1 cellular context compared by ENCODE assay signal in genomic region chr6:167236239-167236571, GRCh38.
TF ChIP-seq lines count a peak whose summit lies in the region.

No MANE protein-coding gene starts in this region.

TF ChIP-seq in HepG2, 621 proteins besides CTCF, POLR2A, EP300 and RAD21 (continued from another document):
- TF ChIP-seq AKNA (CRISPR knock-in tag; IDR thresholded peaks at IDR 0.05; ENCODE audit: borderline replicate concordance): no peak
- TF ChIP-seq CBX5 (CRISPR knock-in tag; IDR thresholded peaks at IDR 0.05; ENCODE audit: borderline replicate concordance): no peak
- TF ChIP-seq ZFP91 (CRISPR knock-in tag; IDR thresholded peaks at IDR 0.05; ENCODE audit: borderline replicate concordance): 0 out of 2 replicates have a peak, but pooled peaks have one; percentile 25
- no peak for TF ChIP-seq ATF5 (CRISPR knock-in tag; IDR thresholded peaks at IDR 0.05; ENCODE audit: low read depth)
- TF ChIP-seq HNF4G (IDR thresholded peaks at IDR 0.05; ENCODE audit: borderline replicate concordance, low read depth, low read length): no peak
- TF ChIP-seq HNF4G (CRISPR knock-in tag; IDR thresholded peaks at IDR 0.05; ENCODE audit: borderline replicate concordance, low read depth): no peak
- 0 out of 2 replicates have a peak, but pooled peaks have one; percentile 20 for TF ChIP-seq ZFX (CRISPR knock-in tag; IDR thresholded peaks at IDR 0.05; ENCODE audit: low read depth)
- no peak for TF ChIP-seq ZNF552 (CRISPR knock-in tag; IDR thresholded peaks at IDR 0.05; ENCODE audit: borderline replicate concordance)
- no peak for TF ChIP-seq ISX (CRISPR knock-in tag; conservative IDR thresholded peaks at IDR 0.05)
- TF ChIP-seq, protein P1, sequence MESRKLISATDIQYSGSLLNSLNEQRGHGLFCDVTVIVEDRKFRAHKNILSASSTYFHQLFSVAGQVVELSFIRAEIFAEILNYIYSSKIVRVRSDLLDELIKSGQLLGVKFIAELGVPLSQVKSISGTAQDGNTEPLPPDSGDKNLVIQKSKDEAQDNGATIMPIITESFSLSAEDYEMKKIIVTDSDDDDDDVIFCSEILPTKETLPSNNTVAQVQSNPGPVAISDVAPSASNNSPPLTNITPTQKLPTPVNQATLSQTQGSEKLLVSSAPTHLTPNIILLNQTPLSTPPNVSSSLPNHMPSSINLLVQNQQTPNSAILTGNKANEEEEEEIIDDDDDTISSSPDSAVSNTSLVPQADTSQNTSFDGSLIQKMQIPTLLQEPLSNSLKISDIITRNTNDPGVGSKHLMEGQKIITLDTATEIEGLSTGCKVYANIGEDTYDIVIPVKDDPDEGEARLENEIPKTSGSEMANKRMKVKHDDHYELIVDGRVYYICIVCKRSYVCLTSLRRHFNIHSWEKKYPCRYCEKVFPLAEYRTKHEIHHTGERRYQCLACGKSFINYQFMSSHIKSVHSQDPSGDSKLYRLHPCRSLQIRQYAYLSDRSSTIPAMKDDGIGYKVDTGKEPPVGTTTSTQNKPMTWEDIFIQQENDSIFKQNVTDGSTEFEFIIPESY (CRISPR knock-in tag; IDR thresholded peaks at IDR 0.05): peak; percentile 83
- TF ChIP-seq, protein P2, sequence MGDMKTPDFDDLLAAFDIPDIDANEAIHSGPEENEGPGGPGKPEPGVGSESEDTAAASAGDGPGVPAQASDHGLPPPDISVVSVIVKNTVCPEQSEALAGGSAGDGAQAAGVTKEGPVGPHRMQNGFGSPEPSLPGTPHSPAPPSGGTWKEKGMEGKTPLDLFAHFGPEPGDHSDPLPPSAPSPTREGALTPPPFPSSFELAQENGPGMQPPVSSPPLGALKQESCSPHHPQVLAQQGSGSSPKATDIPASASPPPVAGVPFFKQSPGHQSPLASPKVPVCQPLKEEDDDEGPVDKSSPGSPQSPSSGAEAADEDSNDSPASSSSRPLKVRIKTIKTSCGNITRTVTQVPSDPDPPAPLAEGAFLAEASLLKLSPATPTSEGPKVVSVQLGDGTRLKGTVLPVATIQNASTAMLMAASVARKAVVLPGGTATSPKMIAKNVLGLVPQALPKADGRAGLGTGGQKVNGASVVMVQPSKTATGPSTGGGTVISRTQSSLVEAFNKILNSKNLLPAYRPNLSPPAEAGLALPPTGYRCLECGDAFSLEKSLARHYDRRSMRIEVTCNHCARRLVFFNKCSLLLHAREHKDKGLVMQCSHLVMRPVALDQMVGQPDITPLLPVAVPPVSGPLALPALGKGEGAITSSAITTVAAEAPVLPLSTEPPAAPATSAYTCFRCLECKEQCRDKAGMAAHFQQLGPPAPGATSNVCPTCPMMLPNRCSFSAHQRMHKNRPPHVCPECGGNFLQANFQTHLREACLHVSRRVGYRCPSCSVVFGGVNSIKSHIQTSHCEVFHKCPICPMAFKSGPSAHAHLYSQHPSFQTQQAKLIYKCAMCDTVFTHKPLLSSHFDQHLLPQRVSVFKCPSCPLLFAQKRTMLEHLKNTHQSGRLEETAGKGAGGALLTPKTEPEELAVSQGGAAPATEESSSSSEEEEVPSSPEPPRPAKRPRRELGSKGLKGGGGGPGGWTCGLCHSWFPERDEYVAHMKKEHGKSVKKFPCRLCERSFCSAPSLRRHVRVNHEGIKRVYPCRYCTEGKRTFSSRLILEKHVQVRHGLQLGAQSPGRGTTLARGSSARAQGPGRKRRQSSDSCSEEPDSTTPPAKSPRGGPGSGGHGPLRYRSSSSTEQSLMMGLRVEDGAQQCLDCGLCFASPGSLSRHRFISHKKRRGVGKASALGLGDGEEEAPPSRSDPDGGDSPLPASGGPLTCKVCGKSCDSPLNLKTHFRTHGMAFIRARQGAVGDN (CRISPR knock-in tag; IDR thresholded peaks at IDR 0.05): peak; percentile 55
- TF ChIP-seq REPIN1 (CRISPR knock-in tag; IDR thresholded peaks at IDR 0.05; ENCODE audit: borderline replicate concordance, low read depth): 0 out of 2 replicates have a peak, but pooled peaks have one; percentile 24
- TF ChIP-seq CBFB (CRISPR knock-in tag; IDR thresholded peaks at IDR 0.05): no peak
- 0 out of 2 replicates have a peak, but pooled peaks have one; percentile 27 for TF ChIP-seq RBFOX2 (IDR thresholded peaks at IDR 0.05; ENCODE audit: low read depth, low read length)
- no peak for TF ChIP-seq KLF16 (CRISPR knock-in tag; IDR thresholded peaks at IDR 0.05)
- no peak for TF ChIP-seq ZNF431 (CRISPR knock-in tag; IDR thresholded peaks at IDR 0.05; ENCODE audit: borderline replicate concordance, low read depth)
